13 cellular contexts compared by ENCODE assay signal in genomic region chr14:91398707-91399106, GRCh38. TPM values are rescaled to one million over a fixed set of nuclear protein-coding genes. Genes with fewer than 3 reads are reported as not detected.
DNase-seq lines count a peak whose midpoint lies in the region; ATAC-seq and TF ChIP-seq lines count a peak whose summit lies in the region.
"Had no signal": no experiment of that assay in that cellular context is flagged by ENCODE, and none has a peak within 500 bp of the region (broad histone marks: within the 10 kb centered on the region; RNA-seq: fewer than 3 reads in every experiment).

No MANE protein-coding gene starts in this region.

- in situ Hi-C loops in T47D (cut with HindIII; ENCODE audit: low pct_unique_long_range_greater_than_20kb, low sequenced_read_pairs) = no loop called here

- H3K4me3 ChIP-seq in breast epithelium (no peak overlapping the region), upper lobe of right lung (no peak overlapping the region), tibial nerve (no peak overlapping the region)
- H3K4me3 ChIP-seq: mucosa of descending colon had no signal

- TF ChIP-seq POLR2A in breast epithelium (IDR thresholded peaks at IDR 0.05) (no peak), tibial nerve (IDR thresholded peaks at IDR 0.05) (no peak)

- peak overlapping the region; percentile 95 to 98 (median 96) for H3K27ac Mint-ChIP-seq in immature natural killer cell
- H3K27ac Mint-ChIP-seq in chondrocyte (ENCODE audit: unreplicated experiment) = no peak overlapping the region

- H3K36me3 ChIP-seq in breast epithelium (no peaks in the 10 kb centered on the region), upper lobe of right lung (no peaks in the 10 kb centered on the region), tibial nerve (no peaks in the 10 kb centered on the region)
- H3K36me3 ChIP-seq: heart right ventricle had no signal

- peaks cover 96 to 99% of the 10 kb centered on the region in 2 donors for H3K4me1 Mint-ChIP-seq in immature natural killer cell
- H3K4me1 Mint-ChIP-seq in chondrocyte (ENCODE audit: low read depth) = peaks cover 18% of the 10 kb centered on the region

- TF ChIP-seq EP300 in tibial nerve (IDR thresholded peaks at IDR 0.05) = no peak

- H3K4me1 ChIP-seq in breast epithelium = peaks cover 0 to 5% of the 10 kb centered on the region in 2 donors
- peaks cover 44% of the 10 kb centered on the region for H3K4me1 ChIP-seq in upper lobe of right lung
- peaks cover 0 to 26% (median 11%) of the 10 kb centered on the region in 4 donors for H3K4me1 ChIP-seq in tibial nerve

- no peak for TF ChIP-seq CTCF in breast epithelium (IDR thresholded peaks at IDR 0.05)
- no peak for TF ChIP-seq CTCF in upper lobe of right lung (IDR thresholded peaks at IDR 0.05)
- TF ChIP-seq CTCF in tibial nerve (IDR thresholded peaks at IDR 0.05) = no peak
- TF ChIP-seq CTCF in chondrocyte (IDR thresholded peaks at IDR 0.05) = no peak

- no peaks in the 10 kb centered on the region for H3K27me3 ChIP-seq in breast epithelium
- no peaks in the 10 kb centered on the region for H3K27me3 ChIP-seq in upper lobe of right lung
- peaks cover 0 to 43% of the 10 kb centered on the region in 2 donors for H3K27me3 ChIP-seq in tibial nerve

- H3K27ac ChIP-seq in breast epithelium = no peak overlapping the region
- H3K27ac ChIP-seq in upper lobe of right lung = no peak overlapping the region
- H3K27ac ChIP-seq in tibial nerve = no peak overlapping the region

- intact Hi-C loops in breast epithelium (cut with DNase I; ENCODE audit: low total_unique reads) = no loop called here
- intact Hi-C loops in upper lobe of right lung (cut with DNase I) = no loop called here

- H3K36me3 Mint-ChIP-seq in immature natural killer cell = peaks cover 0 to 7% (median 4%) of the 10 kb centered on the region in 3 donors
- no peaks in the 10 kb centered on the region for H3K36me3 Mint-ChIP-seq in chondrocyte (ENCODE audit: low read depth)

- no peaks in the 10 kb centered on the region for H3K9me3 Mint-ChIP-seq in immature natural killer cell
- H3K9me3 Mint-ChIP-seq in chondrocyte (ENCODE audit: low read depth) = no peaks in the 10 kb centered on the region

- peak; percentile 33; the same call in 1 of the 3 replicates for ATAC-seq in SK-N-SH treated with all-trans-retinoic acid at 6 μM for 48 hours
- peak; percentile 5 for ATAC-seq in upper lobe of right lung
- ATAC-seq: HCT116, heart right ventricle had no signal

- 72 to 75% methylated on average over 5 to 6 of the region's 6 CpGs for WGBS in tibial nerve, 2 donors

- DNase-seq in T47D (ENCODE audit: low read depth in 1 of 2, low spot score in 1 of 2) (peak; percentile 43 to 44), breast epithelium (ENCODE audit: low spot score in 2 of 2) (no peak), immature natural killer cell (no peak), upper lobe of right lung (no peak), tibial nerve (ENCODE audit: low spot score in 2 of 2) (no peak), chondrocyte (ENCODE audit: low spot score) (no peak)
- no peak for DNase-seq in stimulated activated CD4-positive, alpha-beta T cell treated with anti-CD3 and anti-CD28 coated beads, Interleukin-4, amount 100 ng/mL, for 24 hours
- DNase-seq: COR-L47, heart right ventricle, Right ventricle myocardium superior had no signal

- peak overlapping the region; percentile 97 to 100 (median 99) for H3K4me3 Mint-ChIP-seq in immature natural killer cell
- H3K4me3 Mint-ChIP-seq in chondrocyte (ENCODE audit: unreplicated experiment) = no peak overlapping the region

- H3K27me3 Mint-ChIP-seq in immature natural killer cell (ENCODE audit: low read depth in 3 of 3) (peaks cover 0 to 15% (median 12%) of the 10 kb centered on the region in 3 donors), chondrocyte (ENCODE audit: low read depth) (peaks cover 12% of the 10 kb centered on the region)

- H3K9me3 ChIP-seq in breast epithelium (no peaks in the 10 kb centered on the region), upper lobe of right lung (no peaks in the 10 kb centered on the region), tibial nerve (no peaks in the 10 kb centered on the region)
- H3K9me3 ChIP-seq: heart right ventricle, mucosa of descending colon had no signal

TF ChIP-seq in SK-N-SH treated with all-trans-retinoic acid at 6 μM for 48 hours, 23 proteins besides CTCF, POLR2A, EP300 and RAD21:
- TF ChIP-seq BACH2 (CRISPR knock-in tag; IDR thresholded peaks at IDR 0.05; ENCODE audit: borderline replicate concordance) (no peak), ZNF70 (CRISPR knock-in tag; IDR thresholded peaks at IDR 0.05) (no peak), ZNF565 (CRISPR knock-in tag; conservative IDR thresholded peaks at IDR 0.05; ENCODE audit: low read depth) (no peak), RARB (CRISPR knock-in tag; IDR thresholded peaks at IDR 0.05) (no peak), ISL1 (CRISPR knock-in tag; IDR thresholded peaks at IDR 0.05) (no peak), ARNTL (CRISPR knock-in tag; IDR thresholded peaks at IDR 0.05; ENCODE audit: borderline replicate concordance, low read depth) (no peak), ESRRG (CRISPR knock-in tag; IDR thresholded peaks at IDR 0.05) (no peak), GLIS3 (CRISPR knock-in tag; IDR thresholded peaks at IDR 0.05) (no peak), CSDC2 (CRISPR knock-in tag; IDR thresholded peaks at IDR 0.05) (no peak), ZFP3 (CRISPR knock-in tag; IDR thresholded peaks at IDR 0.05) (no peak), TSHZ2 (CRISPR knock-in tag; IDR thresholded peaks at IDR 0.05) (no peak), PPARA (CRISPR knock-in tag; IDR thresholded peaks at IDR 0.05; ENCODE audit: borderline replicate concordance) (no peak), SNAI2 (CRISPR knock-in tag; IDR thresholded peaks at IDR 0.05) (no peak), TOX (CRISPR knock-in tag; IDR thresholded peaks at IDR 0.05; ENCODE audit: borderline replicate concordance) (no peak)
- TF ChIP-seq, protein P1, sequence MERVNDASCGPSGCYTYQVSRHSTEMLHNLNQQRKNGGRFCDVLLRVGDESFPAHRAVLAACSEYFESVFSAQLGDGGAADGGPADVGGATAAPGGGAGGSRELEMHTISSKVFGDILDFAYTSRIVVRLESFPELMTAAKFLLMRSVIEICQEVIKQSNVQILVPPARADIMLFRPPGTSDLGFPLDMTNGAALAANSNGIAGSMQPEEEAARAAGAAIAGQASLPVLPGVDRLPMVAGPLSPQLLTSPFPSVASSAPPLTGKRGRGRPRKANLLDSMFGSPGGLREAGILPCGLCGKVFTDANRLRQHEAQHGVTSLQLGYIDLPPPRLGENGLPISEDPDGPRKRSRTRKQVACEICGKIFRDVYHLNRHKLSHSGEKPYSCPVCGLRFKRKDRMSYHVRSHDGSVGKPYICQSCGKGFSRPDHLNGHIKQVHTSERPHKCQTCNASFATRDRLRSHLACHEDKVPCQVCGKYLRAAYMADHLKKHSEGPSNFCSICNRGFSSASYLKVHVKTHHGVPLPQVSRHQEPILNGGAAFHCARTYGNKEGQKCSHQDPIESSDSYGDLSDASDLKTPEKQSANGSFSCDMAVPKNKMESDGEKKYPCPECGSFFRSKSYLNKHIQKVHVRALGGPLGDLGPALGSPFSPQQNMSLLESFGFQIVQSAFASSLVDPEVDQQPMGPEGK (CRISPR knock-in tag; IDR thresholded peaks at IDR 0.05; ENCODE audit: borderline replicate concordance) = no peak

RNA-seq across cellular contexts. Expression of gene CCDC88C, which starts 18.9 kb away (rescaled TPM):
- total RNA-seq in breast epithelium (10 to 100 TPM in 2 of 3 donors, 1 to 10 TPM in 1; 5.8 to 25.9 (median 19.3) TPM), upper lobe of right lung (34.1 TPM), tibial nerve (10 to 100 TPM in 1 of 4 donors, 1 to 10 TPM in 3; 3.6 to 12.6 (median 6.8) TPM), chondrocyte (1.1 to 3.6 TPM (median 2.3 TPM) in 3 replicates)
- polyA plus RNA-seq in immature natural killer cell = 10 to 100 TPM; 19.5 to 58.2 (median 21.2) TPM

Comparison
In these comparisons a context has a peak if more than half of its experiments do, and no peak if none do; other contexts are left out.
1. DNase-seq: peak in T47D (2 of 2); none in breast epithelium (0 of 2), immature natural killer cell (0 of 3), upper lobe of right lung (single experiment), tibial nerve (0 of 2), chondrocyte (single experiment) and stimulated activated CD4-positive, alpha-beta T cell treated with anti-CD3 and anti-CD28 coated beads, Interleukin-4, amount 100 ng/mL, for 24 hours (single experiment).